Comparison of ENCODE assay signal across 9 cellular contexts in genomic region chr1:171142451-171143121, GRCh38. TPM values are rescaled to one million over a fixed set of nuclear protein-coding genes. Genes with fewer than 3 reads are reported as not detected.
A peak's percentile ranks its signal among the peaks of the same experiment; 100 is the strongest.
DNase-seq lines count a peak whose midpoint lies in the region; ATAC-seq and TF ChIP-seq lines count a peak whose summit lies in the region.
"Had no signal": no experiment of that assay in that cellular context is flagged by ENCODE, and none has a peak within 500 bp of the region (broad histone marks: within the 10 kb centered on the region; RNA-seq: fewer than 3 reads in every experiment).

No MANE protein-coding gene starts in this region.

- H3K36me3 ChIP-seq in mucosa of descending colon (ENCODE audit: low read depth), result no peaks in the 10 kb centered on the region

- H3K9me3 Mint-ChIP-seq in T-helper 2 cell treated with Interferon-gamma antibody and Interleukin-4, amounts not matched to agents 5 μg/mL and 100 μg/mL, for 36 hours, result no peaks in the 10 kb centered on the region

- no peaks in the 10 kb centered on the region for H3K4me1 Mint-ChIP-seq in T-helper 2 cell treated with Interferon-gamma antibody and Interleukin-4, amounts not matched to agents 5 μg/mL and 100 μg/mL, for 36 hours (ENCODE audit: low read depth)

- H3K4me3 ChIP-seq in choroid plexus epithelial cell (ENCODE audit: low read depth, low read length) (no peak overlapping the region), mucosa of descending colon (no peak overlapping the region)

- TF ChIP-seq CTCF in choroid plexus epithelial cell (conservative IDR thresholded peaks at IDR 0.05; ENCODE audit: low read depth, low read length) (peak; percentile 1), mucosa of descending colon (IDR thresholded peaks at IDR 0.05) (no peak)

- peaks cover 3% of the 10 kb centered on the region for H3K27me3 Mint-ChIP-seq in T-helper 2 cell treated with Interferon-gamma antibody and Interleukin-4, amounts not matched to agents 5 μg/mL and 100 μg/mL, for 36 hours (ENCODE audit: low read depth)

- H3K27ac Mint-ChIP-seq in T-helper 2 cell treated with Interferon-gamma antibody and Interleukin-4, amounts not matched to agents 5 μg/mL and 100 μg/mL, for 36 hours, result no peak overlapping the region

- intact Hi-C loops in mucosa of descending colon (cut with DNase I, micrococcal nuclease), result no loop called here

- H3K36me3 Mint-ChIP-seq in T-helper 2 cell treated with Interferon-gamma antibody and Interleukin-4, amounts not matched to agents 5 μg/mL and 100 μg/mL, for 36 hours (ENCODE audit: low read depth), result no peaks in the 10 kb centered on the region

- H3K4me1 ChIP-seq in mucosa of descending colon (ENCODE audit: low read depth), result no peaks in the 10 kb centered on the region

- no peaks in the 10 kb centered on the region for H3K9me3 ChIP-seq in mucosa of descending colon

- ATAC-seq in mucosa of descending colon (peak; percentile 51), HG02870 (IDR thresholded peaks at IDR 0.05; ENCODE audit: unreplicated experiment) (no peak), HG02938 (IDR thresholded peaks at IDR 0.05; ENCODE audit: unreplicated experiment) (no peak)

- no peak overlapping the region for H3K4me3 Mint-ChIP-seq in T-helper 2 cell treated with Interferon-gamma antibody and Interleukin-4, amounts not matched to agents 5 μg/mL and 100 μg/mL, for 36 hours

- peak; percentile 23 for DNase-seq in NCI-H2029 treated with DMSO at 0.1 percent for 48 hours (lab: John Stamatoyannopoulos, UW)
- DNase-seq in NCI-H2029 (lab: John Stamatoyannopoulos, UW), result no peak
- peak; percentile 93 for DNase-seq in choroid plexus epithelial cell (ENCODE audit: low read depth)
- DNase-seq in mucosa of descending colon, result peak in 1 of 3 donors; percentile 22
- no peak for DNase-seq in T-helper 2 cell treated with Interferon-gamma antibody and Interleukin-4, amounts not matched to agents 5 μg/mL and 100 μg/mL, for 36 hours (ENCODE audit: low spot score)
- no peak for DNase-seq in RKO (ENCODE audit: low spot score)

RNA-seq across cellular contexts. Expression of gene FMO2, which starts 42.5 kb away (rescaled TPM):
- total RNA-seq in mucosa of descending colon, result 1 to 10 TPM in 2 of 3 donors, under 1 TPM in 1; 0.55 to 6.1 (median 1.2) TPM
- total RNA-seq: HT1080 had no signal

RNA-seq across cellular contexts. Expression of gene FMO3, which starts 51.9 kb away (rescaled TPM):
- under 1 TPM; 0.22 to 0.63 (median 0.38) TPM for total RNA-seq in mucosa of descending colon
- total RNA-seq: HT1080 had no signal

Comparison
In these comparisons a context has a peak if more than half of its experiments do, and no peak if none do; other contexts are left out.
1. DNase-seq: peak in NCI-H2029 treated with DMSO at 0.1 percent for 48 hours (single experiment) and choroid plexus epithelial cell (single experiment); none in NCI-H2029 (single experiment), T-helper 2 cell treated with Interferon-gamma antibody and Interleukin-4, amounts not matched to agents 5 μg/mL and 100 μg/mL, for 36 hours (single experiment) and RKO (single experiment).